ENCODE assay signal across 1 cellular context in the genomic region with DNA sequence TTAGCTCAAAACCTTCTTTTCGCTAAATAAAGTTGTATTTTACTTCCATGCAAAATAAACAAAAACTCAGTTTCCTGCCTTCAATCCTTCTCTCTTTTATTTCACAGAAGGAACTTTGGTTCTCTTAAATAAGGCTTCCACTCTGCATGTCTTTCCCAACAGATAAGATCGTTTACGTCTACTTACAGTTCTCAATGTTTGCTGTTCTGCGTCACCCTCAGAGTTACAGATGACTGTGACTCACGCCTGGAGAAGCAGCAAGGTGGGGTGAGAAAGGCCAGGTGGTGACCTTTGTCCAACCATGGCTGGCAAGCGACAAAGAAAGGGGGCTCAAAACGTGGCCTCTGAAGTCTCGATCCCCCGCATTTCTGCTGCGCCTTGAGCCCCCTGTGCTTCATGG.
A peak's percentile ranks its signal among the peaks of the same experiment; 100 is the strongest.
TF ChIP-seq lines count a peak whose summit lies in the region.

No MANE protein-coding gene starts in this region.

TF ChIP-seq in HepG2, 621 proteins besides CTCF, POLR2A, EP300 and RAD21 (continues in another document):
- TF ChIP-seq FOSL2 (CRISPR knock-in tag; IDR thresholded peaks at IDR 0.05) (peak; percentile 95), NR2F6 (IDR thresholded peaks at IDR 0.05) (no peak; the same call in 1 of the 2 replicates), NR2F6 (CRISPR knock-in tag; IDR thresholded peaks at IDR 0.05) (peak; percentile 39; the same call in 1 of the 2 replicates), JUNB (CRISPR knock-in tag; IDR thresholded peaks at IDR 0.05; ENCODE audit: borderline replicate concordance) (0 out of 2 replicates have a peak, but pooled peaks have one; percentile 32), ELF3 (CRISPR knock-in tag; IDR thresholded peaks at IDR 0.05) (no peak), THAP11 (CRISPR knock-in tag; IDR thresholded peaks at IDR 0.05) (0 out of 2 replicates have a peak, but pooled peaks have one; percentile 19), KDM2A (CRISPR knock-in tag; IDR thresholded peaks at IDR 0.05; ENCODE audit: borderline replicate concordance, low read depth) (0 out of 2 replicates have a peak, but pooled peaks have one; percentile 38), ADNP (CRISPR knock-in tag; IDR thresholded peaks at IDR 0.05) (no peak), FOXA1 (IDR thresholded peaks at IDR 0.05) (no peak), FOXA1 (CRISPR knock-in tag; IDR thresholded peaks at IDR 0.05) (peak; percentile 45; the same call in 1 of the 2 replicates), CBX2 (IDR thresholded peaks at IDR 0.05; ENCODE audit: low read depth, low read length) (no peak), CBX2 (CRISPR knock-in tag; IDR thresholded peaks at IDR 0.05; ENCODE audit: low read depth) (no peak), IKZF4 (CRISPR knock-in tag; IDR thresholded peaks at IDR 0.05; ENCODE audit: borderline replicate concordance, low read depth, not compliant biosample characterization) (no peak), HNF4G (IDR thresholded peaks at IDR 0.05; ENCODE audit: borderline replicate concordance, low read depth, low read length) (peak; percentile 9; the same call in 1 of the 2 replicates), HNF4G (CRISPR knock-in tag; IDR thresholded peaks at IDR 0.05; ENCODE audit: borderline replicate concordance, low read depth) (0 out of 2 replicates have a peak, but pooled peaks have one; percentile 27), JUN (CRISPR knock-in tag; IDR thresholded peaks at IDR 0.05) (0 out of 2 replicates have a peak, but pooled peaks have one; percentile 38), ZNF678 (CRISPR knock-in tag; IDR thresholded peaks at IDR 0.05) (no peak), EHMT2 (IDR thresholded peaks at IDR 0.05; ENCODE audit: borderline replicate concordance, low read depth, low read length) (no peak), CREB1 (IDR thresholded peaks at IDR 0.05) (peak; percentile 79), CREB1 (CRISPR knock-in tag; IDR thresholded peaks at IDR 0.05) (peak; percentile 44; the same call in 1 of the 2 replicates), SMARCC2 (IDR thresholded peaks at IDR 0.05) (no peak), HNF4A (CRISPR knock-in tag; IDR thresholded peaks at IDR 0.05) (0 out of 2 replicates have a peak, but pooled peaks have one; percentile 23), XRCC5 (optimal IDR thresholded peaks at IDR 0.05; ENCODE audit: low read length) (peak; percentile 13), GTF3A (CRISPR knock-in tag; conservative IDR thresholded peaks at IDR 0.05) (no peak), SAP130 (CRISPR knock-in tag; IDR thresholded peaks at IDR 0.05; ENCODE audit: low read depth) (no peak), CBX1 (IDR thresholded peaks at IDR 0.05; ENCODE audit: low read depth) (no peak), KDM6A (CRISPR knock-in tag; IDR thresholded peaks at IDR 0.05; ENCODE audit: low read depth) (no peak)
- TF ChIP-seq, protein P1, sequence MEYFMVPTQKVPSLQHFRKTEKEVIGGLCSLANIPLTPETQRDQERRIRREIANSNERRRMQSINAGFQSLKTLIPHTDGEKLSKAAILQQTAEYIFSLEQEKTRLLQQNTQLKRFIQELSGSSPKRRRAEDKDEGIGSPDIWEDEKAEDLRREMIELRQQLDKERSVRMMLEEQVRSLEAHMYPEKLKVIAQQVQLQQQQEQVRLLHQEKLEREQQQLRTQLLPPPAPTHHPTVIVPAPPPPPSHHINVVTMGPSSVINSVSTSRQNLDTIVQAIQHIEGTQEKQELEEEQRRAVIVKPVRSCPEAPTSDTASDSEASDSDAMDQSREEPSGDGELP (IDR thresholded peaks at IDR 0.05; ENCODE audit: borderline replicate concordance, low read depth) = peak; percentile 85; the same call in 1 of the 2 replicates
- TF ChIP-seq, protein P2, sequence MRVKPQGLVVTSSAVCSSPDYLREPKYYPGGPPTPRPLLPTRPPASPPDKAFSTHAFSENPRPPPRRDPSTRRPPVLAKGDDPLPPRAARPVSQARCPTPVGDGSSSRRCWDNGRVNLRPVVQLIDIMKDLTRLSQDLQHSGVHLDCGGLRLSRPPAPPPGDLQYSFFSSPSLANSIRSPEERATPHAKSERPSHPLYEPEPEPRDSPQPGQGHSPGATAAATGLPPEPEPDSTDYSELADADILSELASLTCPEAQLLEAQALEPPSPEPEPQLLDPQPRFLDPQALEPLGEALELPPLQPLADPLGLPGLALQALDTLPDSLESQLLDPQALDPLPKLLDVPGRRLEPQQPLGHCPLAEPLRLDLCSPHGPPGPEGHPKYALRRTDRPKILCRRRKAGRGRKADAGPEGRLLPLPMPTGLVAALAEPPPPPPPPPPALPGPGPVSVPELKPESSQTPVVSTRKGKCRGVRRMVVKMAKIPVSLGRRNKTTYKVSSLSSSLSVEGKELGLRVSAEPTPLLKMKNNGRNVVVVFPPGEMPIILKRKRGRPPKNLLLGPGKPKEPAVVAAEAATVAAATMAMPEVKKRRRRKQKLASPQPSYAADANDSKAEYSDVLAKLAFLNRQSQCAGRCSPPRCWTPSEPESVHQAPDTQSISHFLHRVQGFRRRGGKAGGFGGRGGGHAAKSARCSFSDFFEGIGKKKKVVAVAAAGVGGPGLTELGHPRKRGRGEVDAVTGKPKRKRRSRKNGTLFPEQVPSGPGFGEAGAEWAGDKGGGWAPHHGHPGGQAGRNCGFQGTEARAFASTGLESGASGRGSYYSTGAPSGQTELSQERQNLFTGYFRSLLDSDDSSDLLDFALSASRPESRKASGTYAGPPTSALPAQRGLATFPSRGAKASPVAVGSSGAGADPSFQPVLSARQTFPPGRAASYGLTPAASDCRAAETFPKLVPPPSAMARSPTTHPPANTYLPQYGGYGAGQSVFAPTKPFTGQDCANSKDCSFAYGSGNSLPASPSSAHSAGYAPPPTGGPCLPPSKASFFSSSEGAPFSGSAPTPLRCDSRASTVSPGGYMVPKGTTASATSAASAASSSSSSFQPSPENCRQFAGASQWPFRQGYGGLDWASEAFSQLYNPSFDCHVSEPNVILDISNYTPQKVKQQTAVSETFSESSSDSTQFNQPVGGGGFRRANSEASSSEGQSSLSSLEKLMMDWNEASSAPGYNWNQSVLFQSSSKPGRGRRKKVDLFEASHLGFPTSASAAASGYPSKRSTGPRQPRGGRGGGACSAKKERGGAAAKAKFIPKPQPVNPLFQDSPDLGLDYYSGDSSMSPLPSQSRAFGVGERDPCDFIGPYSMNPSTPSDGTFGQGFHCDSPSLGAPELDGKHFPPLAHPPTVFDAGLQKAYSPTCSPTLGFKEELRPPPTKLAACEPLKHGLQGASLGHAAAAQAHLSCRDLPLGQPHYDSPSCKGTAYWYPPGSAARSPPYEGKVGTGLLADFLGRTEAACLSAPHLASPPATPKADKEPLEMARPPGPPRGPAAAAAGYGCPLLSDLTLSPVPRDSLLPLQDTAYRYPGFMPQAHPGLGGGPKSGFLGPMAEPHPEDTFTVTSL (CRISPR knock-in tag; IDR thresholded peaks at IDR 0.05; ENCODE audit: borderline replicate concordance) = peak; percentile 32; the same call in 1 of the 2 replicates
- TF ChIP-seq, protein P3, sequence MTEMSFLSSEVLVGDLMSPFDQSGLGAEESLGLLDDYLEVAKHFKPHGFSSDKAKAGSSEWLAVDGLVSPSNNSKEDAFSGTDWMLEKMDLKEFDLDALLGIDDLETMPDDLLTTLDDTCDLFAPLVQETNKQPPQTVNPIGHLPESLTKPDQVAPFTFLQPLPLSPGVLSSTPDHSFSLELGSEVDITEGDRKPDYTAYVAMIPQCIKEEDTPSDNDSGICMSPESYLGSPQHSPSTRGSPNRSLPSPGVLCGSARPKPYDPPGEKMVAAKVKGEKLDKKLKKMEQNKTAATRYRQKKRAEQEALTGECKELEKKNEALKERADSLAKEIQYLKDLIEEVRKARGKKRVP (CRISPR knock-in tag; IDR thresholded peaks at IDR 0.05) = 0 out of 4 replicates have a peak, but pooled peaks of 1 of the 2 experiments have one; percentile 16
- TF ChIP-seq, protein P4, sequence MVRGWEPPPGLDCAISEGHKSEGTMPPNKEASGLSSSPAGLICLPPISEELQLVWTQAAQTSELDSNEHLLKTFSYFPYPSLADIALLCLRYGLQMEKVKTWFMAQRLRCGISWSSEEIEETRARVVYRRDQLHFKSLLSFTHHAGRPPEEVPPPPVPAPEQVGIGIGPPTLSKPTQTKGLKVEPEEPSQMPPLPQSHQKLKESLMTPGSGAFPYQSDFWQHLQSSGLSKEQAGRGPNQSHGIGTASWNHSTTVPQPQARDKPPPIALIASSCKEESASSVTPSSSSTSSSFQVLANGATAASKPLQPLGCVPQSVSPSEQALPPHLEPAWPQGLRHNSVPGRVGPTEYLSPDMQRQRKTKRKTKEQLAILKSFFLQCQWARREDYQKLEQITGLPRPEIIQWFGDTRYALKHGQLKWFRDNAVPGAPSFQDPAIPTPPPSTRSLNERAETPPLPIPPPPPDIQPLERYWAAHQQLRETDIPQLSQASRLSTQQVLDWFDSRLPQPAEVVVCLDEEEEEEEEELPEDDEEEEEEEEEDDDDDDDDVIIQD (CRISPR knock-in tag; IDR thresholded peaks at IDR 0.05; ENCODE audit: low read depth) = 0 out of 2 replicates have a peak, but pooled peaks have one; percentile 21
- TF ChIP-seq, protein P5, sequence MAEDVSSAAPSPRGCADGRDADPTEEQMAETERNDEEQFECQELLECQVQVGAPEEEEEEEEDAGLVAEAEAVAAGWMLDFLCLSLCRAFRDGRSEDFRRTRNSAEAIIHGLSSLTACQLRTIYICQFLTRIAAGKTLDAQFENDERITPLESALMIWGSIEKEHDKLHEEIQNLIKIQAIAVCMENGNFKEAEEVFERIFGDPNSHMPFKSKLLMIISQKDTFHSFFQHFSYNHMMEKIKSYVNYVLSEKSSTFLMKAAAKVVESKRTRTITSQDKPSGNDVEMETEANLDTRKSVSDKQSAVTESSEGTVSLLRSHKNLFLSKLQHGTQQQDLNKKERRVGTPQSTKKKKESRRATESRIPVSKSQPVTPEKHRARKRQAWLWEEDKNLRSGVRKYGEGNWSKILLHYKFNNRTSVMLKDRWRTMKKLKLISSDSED (CRISPR knock-in tag; IDR thresholded peaks at IDR 0.05) = no peak
- TF ChIP-seq, protein P6, sequence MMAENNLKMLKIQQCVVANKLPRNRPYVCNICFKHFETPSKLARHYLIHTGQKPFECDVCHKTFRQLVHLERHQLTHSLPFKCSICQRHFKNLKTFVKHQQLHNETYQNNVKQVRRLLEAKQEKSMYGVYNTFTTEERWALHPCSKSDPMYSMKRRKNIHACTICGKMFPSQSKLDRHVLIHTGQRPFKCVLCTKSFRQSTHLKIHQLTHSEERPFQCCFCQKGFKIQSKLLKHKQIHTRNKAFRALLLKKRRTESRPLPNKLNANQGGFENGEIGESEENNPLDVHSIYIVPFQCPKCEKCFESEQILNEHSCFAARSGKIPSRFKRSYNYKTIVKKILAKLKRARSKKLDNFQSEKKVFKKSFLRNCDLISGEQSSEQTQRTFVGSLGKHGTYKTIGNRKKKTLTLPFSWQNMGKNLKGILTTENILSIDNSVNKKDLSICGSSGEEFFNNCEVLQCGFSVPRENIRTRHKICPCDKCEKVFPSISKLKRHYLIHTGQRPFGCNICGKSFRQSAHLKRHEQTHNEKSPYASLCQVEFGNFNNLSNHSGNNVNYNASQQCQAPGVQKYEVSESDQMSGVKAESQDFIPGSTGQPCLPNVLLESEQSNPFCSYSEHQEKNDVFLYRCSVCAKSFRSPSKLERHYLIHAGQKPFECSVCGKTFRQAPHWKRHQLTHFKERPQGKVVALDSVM (CRISPR knock-in tag; IDR thresholded peaks at IDR 0.05) = no peak
- TF ChIP-seq, protein P7, sequence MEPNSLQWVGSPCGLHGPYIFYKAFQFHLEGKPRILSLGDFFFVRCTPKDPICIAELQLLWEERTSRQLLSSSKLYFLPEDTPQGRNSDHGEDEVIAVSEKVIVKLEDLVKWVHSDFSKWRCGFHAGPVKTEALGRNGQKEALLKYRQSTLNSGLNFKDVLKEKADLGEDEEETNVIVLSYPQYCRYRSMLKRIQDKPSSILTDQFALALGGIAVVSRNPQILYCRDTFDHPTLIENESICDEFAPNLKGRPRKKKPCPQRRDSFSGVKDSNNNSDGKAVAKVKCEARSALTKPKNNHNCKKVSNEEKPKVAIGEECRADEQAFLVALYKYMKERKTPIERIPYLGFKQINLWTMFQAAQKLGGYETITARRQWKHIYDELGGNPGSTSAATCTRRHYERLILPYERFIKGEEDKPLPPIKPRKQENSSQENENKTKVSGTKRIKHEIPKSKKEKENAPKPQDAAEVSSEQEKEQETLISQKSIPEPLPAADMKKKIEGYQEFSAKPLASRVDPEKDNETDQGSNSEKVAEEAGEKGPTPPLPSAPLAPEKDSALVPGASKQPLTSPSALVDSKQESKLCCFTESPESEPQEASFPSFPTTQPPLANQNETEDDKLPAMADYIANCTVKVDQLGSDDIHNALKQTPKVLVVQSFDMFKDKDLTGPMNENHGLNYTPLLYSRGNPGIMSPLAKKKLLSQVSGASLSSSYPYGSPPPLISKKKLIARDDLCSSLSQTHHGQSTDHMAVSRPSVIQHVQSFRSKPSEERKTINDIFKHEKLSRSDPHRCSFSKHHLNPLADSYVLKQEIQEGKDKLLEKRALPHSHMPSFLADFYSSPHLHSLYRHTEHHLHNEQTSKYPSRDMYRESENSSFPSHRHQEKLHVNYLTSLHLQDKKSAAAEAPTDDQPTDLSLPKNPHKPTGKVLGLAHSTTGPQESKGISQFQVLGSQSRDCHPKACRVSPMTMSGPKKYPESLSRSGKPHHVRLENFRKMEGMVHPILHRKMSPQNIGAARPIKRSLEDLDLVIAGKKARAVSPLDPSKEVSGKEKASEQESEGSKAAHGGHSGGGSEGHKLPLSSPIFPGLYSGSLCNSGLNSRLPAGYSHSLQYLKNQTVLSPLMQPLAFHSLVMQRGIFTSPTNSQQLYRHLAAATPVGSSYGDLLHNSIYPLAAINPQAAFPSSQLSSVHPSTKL (CRISPR knock-in tag; IDR thresholded peaks at IDR 0.05) = peak; percentile 22; the same call in 1 of the 2 replicates
- TF ChIP-seq, protein P8, sequence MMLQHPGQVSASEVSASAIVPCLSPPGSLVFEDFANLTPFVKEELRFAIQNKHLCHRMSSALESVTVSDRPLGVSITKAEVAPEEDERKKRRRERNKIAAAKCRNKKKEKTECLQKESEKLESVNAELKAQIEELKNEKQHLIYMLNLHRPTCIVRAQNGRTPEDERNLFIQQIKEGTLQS (CRISPR knock-in tag; IDR thresholded peaks at IDR 0.05) = peak; percentile 82; the same call in 1 of the 2 replicates
